In genomic region chr5:54217826-54218503, GRCh38 we compare ENCODE assay signal across 8 cellular contexts.
A peak's percentile ranks its signal among the peaks of the same experiment; 100 is the strongest.
DNase-seq lines count a peak whose midpoint lies in the region; ATAC-seq and TF ChIP-seq lines count a peak whose summit lies in the region.

No MANE protein-coding gene starts in this region.

- no peaks in the 10 kb centered on the region for H3K9me3 Mint-ChIP-seq in CD4-positive, alpha-beta T cell
- no peaks in the 10 kb centered on the region for H3K9me3 Mint-ChIP-seq in nephron

- no peaks in the 10 kb centered on the region for H3K9me3 ChIP-seq in CD4-positive, alpha-beta T cell (ENCODE audit: control insufficient read depth, low read length)
- no peaks in the 10 kb centered on the region for H3K9me3 ChIP-seq in SK-N-MC (ENCODE audit: low read depth, low read length)
- no peaks in the 10 kb centered on the region for H3K9me3 ChIP-seq in fibroblast of lung (ENCODE audit: control insufficient read depth, insufficient read depth, low read depth, low read length)

- no peak for ATAC-seq in CD4-positive, alpha-beta T cell (ENCODE audit: poor library complexity)
- ATAC-seq in GM19043 (IDR thresholded peaks at IDR 0.05; ENCODE audit: low read depth, unreplicated experiment) (peak; percentile 63), GM21423 (IDR thresholded peaks at IDR 0.05; ENCODE audit: unreplicated experiment) (no peak)

- POLR2A ChIA-PET in CD4-positive, alpha-beta T cell (lab: Charles Lee): no interaction called here

- no peak overlapping the region for H3K27ac ChIP-seq in CD4-positive, alpha-beta T cell (ENCODE audit: low read depth, low read length)
- no peak overlapping the region for H3K27ac ChIP-seq in SK-N-MC
- H3K27ac ChIP-seq in fibroblast of lung (ENCODE audit: insufficient read depth, low read length): no peak overlapping the region

- no peak overlapping the region for H3K4me3 ChIP-seq in SK-N-MC
- no peak overlapping the region for H3K4me3 ChIP-seq in fibroblast of lung (replicated peaks in 1 of 4; ENCODE audit: control extremely low read depth in 1 of 4, insufficient read depth in 1 of 4, low read depth in 3 of 4, low read length in 4 of 4)

- no peaks in the 10 kb centered on the region for H3K27me3 ChIP-seq in CD4-positive, alpha-beta T cell (ENCODE audit: control insufficient read depth, insufficient read depth, low read length)
- no peaks in the 10 kb centered on the region for H3K27me3 ChIP-seq in fibroblast of lung (ENCODE audit: control insufficient read depth, insufficient read depth, low read length)

- H3K36me3 ChIP-seq in SK-N-MC (ENCODE audit: insufficient read depth, low read length) (no peaks in the 10 kb centered on the region), fibroblast of lung (ENCODE audit: control insufficient read depth, insufficient read depth, low read length) (no peaks in the 10 kb centered on the region)

- no peaks in the 10 kb centered on the region for H3K79me2 ChIP-seq in fibroblast of lung (ENCODE audit: control insufficient read depth, insufficient read depth, low read length)

- no peak overlapping the region for H3K27ac Mint-ChIP-seq in CD4-positive, alpha-beta T cell
- peak overlapping the region in 2 of 3 experiments; percentile 8 to 18 for H3K27ac Mint-ChIP-seq in nephron

- CTCF ChIA-PET in CD4-positive, alpha-beta T cell (lab: Charles Lee): no interaction called here

- H3K4me2 ChIP-seq in fibroblast of lung (ENCODE audit: extremely low read depth, insufficient read depth, low read length): no peak overlapping the region

- H2AFZ ChIP-seq in fibroblast of lung (ENCODE audit: low read length): no peak overlapping the region

- no peak overlapping the region for H3K9ac ChIP-seq in SK-N-MC (ENCODE audit: insufficient read length)
- no peak overlapping the region for H3K9ac ChIP-seq in fibroblast of lung (ENCODE audit: insufficient read depth, low read length)

- intact Hi-C loops in CD4-positive, alpha-beta T cell (cut with DNase I, micrococcal nuclease): loop anchor here (2.0 to 5.0 kb wide), 2 partner anchors 1047 to 1271 kb away; no protein-coding TSS in a partner anchor

- peaks cover 3% of the 10 kb centered on the region for H3K4me1 ChIP-seq in fibroblast of lung (ENCODE audit: control insufficient read depth, extremely low read depth, insufficient read depth, low read length)

- no peaks in the 10 kb centered on the region for H3K27me3 Mint-ChIP-seq in CD4-positive, alpha-beta T cell
- H3K27me3 Mint-ChIP-seq in nephron (ENCODE audit: low read depth): peaks cover 5% of the 10 kb centered on the region

- no peaks in the 10 kb centered on the region for H4K20me1 ChIP-seq in fibroblast of lung (ENCODE audit: control insufficient read depth, extremely low read depth, insufficient read depth, low read length)

- H3K4me1 Mint-ChIP-seq in CD4-positive, alpha-beta T cell (ENCODE audit: low read depth): peaks cover 16% of the 10 kb centered on the region
- peaks cover 59% of the 10 kb centered on the region for H3K4me1 Mint-ChIP-seq in nephron

- no peaks in the 10 kb centered on the region for H3K36me3 Mint-ChIP-seq in CD4-positive, alpha-beta T cell (ENCODE audit: low read depth)
- no peaks in the 10 kb centered on the region for H3K36me3 Mint-ChIP-seq in nephron (ENCODE audit: low read depth)

- no peak for DNase-seq in CD4-positive, alpha-beta T cell
- peak; percentile 0 for DNase-seq in NCI-H1048 (lab: John Stamatoyannopoulos, UW)
- DNase-seq in SK-N-MC (ENCODE audit: low read depth, low spot score): peak; percentile 73
- peak; percentile 63 to 87 for DNase-seq in fibroblast of lung (ENCODE audit: low read depth in 2 of 2)
- DNase-seq in KG1 (lab: John Stamatoyannopoulos, UW): no peak

- peak; percentile 69 for TF ChIP-seq CTCF in CD4-positive, alpha-beta T cell (IDR thresholded peaks at IDR 0.05)
- TF ChIP-seq CTCF in fibroblast of lung (conservative IDR thresholded peaks at IDR 0.05 in 1 of 2, IDR thresholded peaks at IDR 0.05 in 1 of 2; ENCODE audit: low read depth in 1 of 2, low read length in 2 of 2) (peak; percentile 66 to 88), nephron (IDR thresholded peaks at IDR 0.05; ENCODE audit: unreplicated experiment in 3 of 3) (peak; percentile 76 to 90 (median 86))

- H3K4me3 Mint-ChIP-seq in CD4-positive, alpha-beta T cell: no peak overlapping the region
- no peak overlapping the region for H3K4me3 Mint-ChIP-seq in nephron

Comparison
In these comparisons a context has a peak if more than half of its experiments do, and no peak if none do; other contexts are left out.
1. DNase-seq: peak in NCI-H1048 (single experiment), SK-N-MC (single experiment) and fibroblast of lung (2 of 2); none in CD4-positive, alpha-beta T cell (0 of 10) and KG1 (single experiment).
2. Peak in every context shown above with its lines, with median percentiles within 50 percentile points of each other: CTCF ChIP-seq.